Comparison of ENCODE assay signal across 7 cellular contexts in the genomic region with DNA sequence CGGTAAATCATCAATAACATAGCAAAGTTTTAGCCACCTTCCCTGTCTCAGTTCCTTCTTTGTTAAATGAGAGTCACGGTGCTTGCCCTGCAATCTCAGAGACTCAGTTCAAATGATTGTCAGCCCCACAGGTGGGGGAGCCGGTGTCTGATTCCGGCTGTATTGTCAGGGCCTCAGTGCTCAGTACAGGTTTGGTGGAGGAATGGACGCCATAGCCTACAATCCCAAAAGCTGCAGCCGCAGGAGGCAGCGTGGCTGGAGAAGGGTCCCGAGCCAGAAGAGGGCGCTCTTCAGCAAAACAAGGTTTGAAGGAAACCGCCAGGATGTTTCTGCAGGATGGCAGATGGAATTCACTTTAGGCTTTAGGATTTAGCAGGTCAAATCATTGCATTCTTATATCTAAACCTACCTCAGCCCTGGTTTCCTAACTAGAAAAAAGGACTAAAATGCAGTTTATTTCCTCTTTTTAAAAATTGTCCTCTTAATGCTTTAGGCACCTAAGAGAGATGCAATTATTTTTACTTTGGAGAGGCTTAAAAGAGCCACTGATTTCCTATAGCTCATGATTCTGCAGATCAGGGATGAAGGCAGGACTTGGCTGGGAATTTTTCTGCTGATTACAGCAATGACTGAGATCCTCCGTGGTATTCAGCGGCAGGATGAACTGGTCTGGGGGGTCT. TPM values are rescaled to one million over a fixed set of nuclear protein-coding genes. Genes with fewer than 3 reads are reported as not detected.
DNase-seq lines count a peak whose midpoint lies in the region; ATAC-seq and TF ChIP-seq lines count a peak whose summit lies in the region.

No MANE protein-coding gene starts in this region.

- TF ChIP-seq CTCF in GM13977 (IDR thresholded peaks at IDR 0.05; ENCODE audit: extremely low read depth, insufficient read depth, missing control alignments) = peak; percentile 96
- TF ChIP-seq CTCF in left ventricle myocardium inferior (IDR thresholded peaks at IDR 0.05; ENCODE audit: borderline replicate concordance) = peak; percentile 95

- peaks cover 36% of the 10 kb centered on the region for H3K4me1 ChIP-seq in left ventricle myocardium inferior

- H3K4me3 ChIP-seq in left ventricle myocardium inferior = no peak overlapping the region

- no peaks in the 10 kb centered on the region for H3K36me3 ChIP-seq in left ventricle myocardium inferior

- in situ Hi-C loops in GM13977 (cut with MboI; ENCODE audit: low pct_unique_long_range_greater_than_20kb, low sequenced_read_pairs, unreplicated experiment) = loop anchor here (5.0 to 10.0 kb wide), 3 partner anchors 177 to 347 kb away; no protein-coding TSS in a partner anchor

- no peaks in the 10 kb centered on the region for H3K9me3 ChIP-seq in left ventricle myocardium inferior (replicated peaks)

- ATAC-seq in HG03354 (IDR thresholded peaks at IDR 0.05; ENCODE audit: poor library complexity, severe bottlenecking, unreplicated experiment) = no peak

- H3K27ac ChIP-seq in left ventricle myocardium inferior (replicated peaks) = no peak overlapping the region

- H3K27me3 ChIP-seq in left ventricle myocardium inferior (ENCODE audit: low read depth) = no peaks in the 10 kb centered on the region

- intact Hi-C loops in left ventricle myocardium inferior (cut with micrococcal nuclease) = loop anchor here (2.0 kb wide), 1 partner anchor 179 kb away; no protein-coding TSS in a partner anchor

- DNase-seq in GM13977 (ENCODE audit: low spot score) (peak; percentile 56), NCI-H187 (lab: John Stamatoyannopoulos, UW) (peak; percentile 80 to 90), T-helper 2 cell (peak in 4 of 5 experiments; percentile 39 to 64 (median 60)), amniotic epithelial cell (ENCODE audit: low read depth) (peak; percentile 68), left ventricle myocardium inferior (peak; percentile 83), retina (peak; percentile 89)

RNA-seq across cellular contexts. Expression of a gene that starts 29.2 kb away (rescaled TPM):
- 9.7 TPM for total RNA-seq in left ventricle myocardium inferior
